ENCODE assay signal across 13 cellular contexts in the genomic region with DNA sequence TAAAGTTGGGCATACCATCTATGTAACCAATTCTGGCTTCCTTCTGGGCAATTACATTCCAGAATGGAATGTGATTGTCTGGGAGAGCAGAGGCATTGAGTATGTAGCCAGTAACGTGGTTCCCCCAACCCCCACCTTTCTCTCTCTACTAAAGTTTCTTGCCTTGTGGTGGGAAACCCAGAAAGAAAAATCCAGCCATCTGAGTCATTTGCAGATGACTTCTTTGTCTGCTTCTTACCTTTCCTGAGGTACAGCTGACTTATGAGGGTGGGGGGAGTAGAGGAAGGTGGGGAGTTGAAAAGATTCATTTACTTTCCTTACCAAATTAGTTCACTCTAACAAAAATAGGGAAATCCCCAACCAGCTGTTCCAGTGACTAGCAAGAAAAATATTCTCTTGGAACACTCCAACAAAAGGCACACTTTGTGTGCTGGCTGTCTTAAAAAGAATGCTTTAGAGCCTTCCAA.
DNase-seq lines count a peak whose midpoint lies in the region; ATAC-seq and TF ChIP-seq lines count a peak whose summit lies in the region.
"Had no signal": no experiment of that assay in that cellular context is flagged by ENCODE, and none has a peak within 500 bp of the region (broad histone marks: within the 10 kb centered on the region; RNA-seq: fewer than 3 reads in every experiment).

No MANE protein-coding gene starts in this region.

- CTCF ChIA-PET in activated naive CD4-positive, alpha-beta T cell treated with anti-CD3 and anti-CD28 coated beads, Interleukin-2, amount 10 ng/mL, durations not matched to agents 7 days and 5 days (lab: Charles Lee) = no interaction called here

- no peak overlapping the region for H3K4me3 Mint-ChIP-seq in activated naive CD4-positive, alpha-beta T cell treated with anti-CD3 and anti-CD28 coated beads, Interleukin-2, amount 10 ng/mL, durations not matched to agents 7 days and 5 days

- H3K27me3 ChIP-seq in brain microvascular endothelial cell (replicated peaks) (no peaks in the 10 kb centered on the region), BE2C (no peaks in the 10 kb centered on the region)

- in situ Hi-C loops in brain microvascular endothelial cell (cut with HindIII; ENCODE audit: low pct_ligation_motif_present, low sequenced_read_pairs) = no loop called here

- TF ChIP-seq CTCF in brain microvascular endothelial cell (IDR thresholded peaks at IDR 0.05; ENCODE audit: low read depth, low read length, missing control alignments) (no peak), BE2C (IDR thresholded peaks at IDR 0.05; ENCODE audit: low read depth, low read length) (no peak)

- no peaks in the 10 kb centered on the region for H3K27me3 Mint-ChIP-seq in activated naive CD4-positive, alpha-beta T cell treated with anti-CD3 and anti-CD28 coated beads, Interleukin-2, amount 10 ng/mL, durations not matched to agents 7 days and 5 days

- ATAC-seq in GM21723 (IDR thresholded peaks at IDR 0.05; ENCODE audit: unreplicated experiment) (no peak), GM19397 (IDR thresholded peaks at IDR 0.05; ENCODE audit: unreplicated experiment) (no peak)
- ATAC-seq: right cardiac atrium had no signal

- H3K9me3 Mint-ChIP-seq in activated naive CD4-positive, alpha-beta T cell treated with anti-CD3 and anti-CD28 coated beads, Interleukin-2, amount 10 ng/mL, durations not matched to agents 7 days and 5 days = no peaks in the 10 kb centered on the region

- H3K36me3 ChIP-seq in brain microvascular endothelial cell (replicated peaks) (no peaks in the 10 kb centered on the region), BE2C (no peaks in the 10 kb centered on the region)

- H3K4me1 ChIP-seq in BE2C = peaks cover 2% of the 10 kb centered on the region

- DNase-seq in A172 (ENCODE audit: low spot score) (peak; percentile 92), HS-27A (ENCODE audit: low read depth) (peak; percentile 93), brain microvascular endothelial cell (peak; percentile 96), iPS-NIHi11 (ENCODE audit: low spot score) (peak; percentile 38), BE2C (no peak)
- DNase-seq in activated naive CD4-positive, alpha-beta T cell treated with anti-CD3 and anti-CD28 coated beads, Interleukin-2, amount 10 ng/mL, durations not matched to agents 7 days and 5 days = no peak
- DNase-seq: GOT3, kidney, NCI-H187 treated with DMSO at 0.1 percent for 48 hours, right cardiac atrium had no signal

- H3K4me3 ChIP-seq in brain microvascular endothelial cell (ENCODE audit: low read depth, low read length) = no peak overlapping the region
- H3K4me3 ChIP-seq in BE2C (ENCODE audit: low read depth, low read length) = no peak overlapping the region

- H3K4me1 Mint-ChIP-seq in activated naive CD4-positive, alpha-beta T cell treated with anti-CD3 and anti-CD28 coated beads, Interleukin-2, amount 10 ng/mL, durations not matched to agents 7 days and 5 days = no peaks in the 10 kb centered on the region

- peak overlapping the region; percentile 93 for H3K27ac ChIP-seq in brain microvascular endothelial cell
- H3K27ac ChIP-seq: SK-N-MC had no signal

- no peaks in the 10 kb centered on the region; the same call in 1 of the 2 replicates for H3K9me3 ChIP-seq in BE2C

- H3K36me3 Mint-ChIP-seq in activated naive CD4-positive, alpha-beta T cell treated with anti-CD3 and anti-CD28 coated beads, Interleukin-2, amount 10 ng/mL, durations not matched to agents 7 days and 5 days = no peaks in the 10 kb centered on the region

- no peak overlapping the region for H3K27ac Mint-ChIP-seq in activated naive CD4-positive, alpha-beta T cell treated with anti-CD3 and anti-CD28 coated beads, Interleukin-2, amount 10 ng/mL, durations not matched to agents 7 days and 5 days

Comparison
In these comparisons a context has a peak if more than half of its experiments do, and no peak if none do; other contexts are left out.
1. DNase-seq: peak in A172 (single experiment), HS-27A (single experiment), brain microvascular endothelial cell (single experiment) and iPS-NIHi11 (single experiment); none in BE2C (single experiment) and activated naive CD4-positive, alpha-beta T cell treated with anti-CD3 and anti-CD28 coated beads, Interleukin-2, amount 10 ng/mL, durations not matched to agents 7 days and 5 days (single experiment).